Comparison of ENCODE assay signal across 1 cellular context in genomic region chr22:21457023-21457787, GRCh38.
TF ChIP-seq lines count a peak whose summit lies in the region.

No MANE protein-coding gene starts in this region.

TF ChIP-seq in HepG2, 621 proteins besides CTCF, POLR2A, EP300 and RAD21 (continued from another document and continues in another):
- TF ChIP-seq ZNF318 (CRISPR knock-in tag; IDR thresholded peaks at IDR 0.05) (no peak), NFKBIZ (CRISPR knock-in tag; IDR thresholded peaks at IDR 0.05) (0 out of 2 replicates have a peak, but pooled peaks have one; percentile 64), HNF4G (IDR thresholded peaks at IDR 0.05; ENCODE audit: borderline replicate concordance, low read depth, low read length) (peak; percentile 52; the same call in 1 of the 2 replicates), HNF4G (CRISPR knock-in tag; IDR thresholded peaks at IDR 0.05; ENCODE audit: borderline replicate concordance, low read depth) (no peak), IKZF5 (CRISPR knock-in tag; IDR thresholded peaks at IDR 0.05) (peak; percentile 76), PBX3 (CRISPR knock-in tag; IDR thresholded peaks at IDR 0.05; ENCODE audit: borderline replicate concordance) (no peak), ISX (CRISPR knock-in tag; conservative IDR thresholded peaks at IDR 0.05) (no peak), CCAR2 (optimal IDR thresholded peaks at IDR 0.05; ENCODE audit: low read depth, low read length) (no peak), KAT2B (IDR thresholded peaks at IDR 0.05; ENCODE audit: borderline replicate concordance, low read depth, low read length) (peak; percentile 32; the same call in 1 of the 2 replicates), NKX3-1 (CRISPR knock-in tag; IDR thresholded peaks at IDR 0.05) (no peak), ZNF562 (CRISPR knock-in tag; IDR thresholded peaks at IDR 0.05; ENCODE audit: borderline replicate concordance) (no peak), KLF6 (CRISPR knock-in tag; IDR thresholded peaks at IDR 0.05) (no peak), ZNF598 (CRISPR knock-in tag; IDR thresholded peaks at IDR 0.05; ENCODE audit: borderline replicate concordance) (no peak), FOXK1 (CRISPR knock-in tag; IDR thresholded peaks at IDR 0.05; ENCODE audit: borderline replicate concordance, low read depth) (peak; percentile 88; the same call in 1 of the 2 replicates), ZNF296 (CRISPR knock-in tag; conservative IDR thresholded peaks at IDR 0.05) (peak; percentile 97), ZSCAN20 (CRISPR knock-in tag; IDR thresholded peaks at IDR 0.05; ENCODE audit: borderline replicate concordance) (0 out of 2 replicates have a peak, but pooled peaks have one; percentile 49), ZBTB39 (CRISPR knock-in tag; IDR thresholded peaks at IDR 0.05) (no peak), MEIS2 (CRISPR knock-in tag; IDR thresholded peaks at IDR 0.05) (peak; percentile 84), TBL1XR1 (IDR thresholded peaks at IDR 0.05; ENCODE audit: borderline replicate concordance, low read length, partially characterized antibody) (no peak), RAD51 (IDR thresholded peaks at IDR 0.05; ENCODE audit: borderline replicate concordance) (no peak), THAP8 (CRISPR knock-in tag; IDR thresholded peaks at IDR 0.05; ENCODE audit: borderline replicate concordance) (no peak), SYNCRIP (IDR thresholded peaks at IDR 0.05; ENCODE audit: insufficient read depth, low read depth, low read length) (no peak), NCOA2 (CRISPR knock-in tag; IDR thresholded peaks at IDR 0.05) (peak; percentile 46; the same call in 1 of the 2 replicates), ZKSCAN8 (CRISPR knock-in tag; IDR thresholded peaks at IDR 0.05; ENCODE audit: borderline replicate concordance) (0 out of 2 replicates have a peak, but pooled peaks have one; percentile 24), GATAD2A (CRISPR knock-in tag; IDR thresholded peaks at IDR 0.05) (peak; percentile 98), ZEB1 (IDR thresholded peaks at IDR 0.05; ENCODE audit: insufficient replicate concordance, low read depth) (peak; percentile 68), CREM (IDR thresholded peaks at IDR 0.05) (peak; percentile 69; the same call in 1 of the 2 replicates), CREM (CRISPR knock-in tag; IDR thresholded peaks at IDR 0.05) (no peak), HNRNPH1 (optimal IDR thresholded peaks at IDR 0.05; ENCODE audit: low read depth, low read length) (no peak), ZNF430 (CRISPR knock-in tag; IDR thresholded peaks at IDR 0.05) (0 out of 2 replicates have a peak, but pooled peaks have one; percentile 53)
- TF ChIP-seq, protein P1, sequence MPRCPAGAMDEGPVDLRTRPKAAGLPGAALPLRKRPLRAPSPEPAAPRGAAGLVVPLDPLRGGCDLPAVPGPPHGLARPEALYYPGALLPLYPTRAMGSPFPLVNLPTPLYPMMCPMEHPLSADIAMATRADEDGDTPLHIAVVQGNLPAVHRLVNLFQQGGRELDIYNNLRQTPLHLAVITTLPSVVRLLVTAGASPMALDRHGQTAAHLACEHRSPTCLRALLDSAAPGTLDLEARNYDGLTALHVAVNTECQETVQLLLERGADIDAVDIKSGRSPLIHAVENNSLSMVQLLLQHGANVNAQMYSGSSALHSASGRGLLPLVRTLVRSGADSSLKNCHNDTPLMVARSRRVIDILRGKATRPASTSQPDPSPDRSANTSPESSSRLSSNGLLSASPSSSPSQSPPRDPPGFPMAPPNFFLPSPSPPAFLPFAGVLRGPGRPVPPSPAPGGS (CRISPR knock-in tag; IDR thresholded peaks at IDR 0.05), result no peak
- TF ChIP-seq, protein P2, sequence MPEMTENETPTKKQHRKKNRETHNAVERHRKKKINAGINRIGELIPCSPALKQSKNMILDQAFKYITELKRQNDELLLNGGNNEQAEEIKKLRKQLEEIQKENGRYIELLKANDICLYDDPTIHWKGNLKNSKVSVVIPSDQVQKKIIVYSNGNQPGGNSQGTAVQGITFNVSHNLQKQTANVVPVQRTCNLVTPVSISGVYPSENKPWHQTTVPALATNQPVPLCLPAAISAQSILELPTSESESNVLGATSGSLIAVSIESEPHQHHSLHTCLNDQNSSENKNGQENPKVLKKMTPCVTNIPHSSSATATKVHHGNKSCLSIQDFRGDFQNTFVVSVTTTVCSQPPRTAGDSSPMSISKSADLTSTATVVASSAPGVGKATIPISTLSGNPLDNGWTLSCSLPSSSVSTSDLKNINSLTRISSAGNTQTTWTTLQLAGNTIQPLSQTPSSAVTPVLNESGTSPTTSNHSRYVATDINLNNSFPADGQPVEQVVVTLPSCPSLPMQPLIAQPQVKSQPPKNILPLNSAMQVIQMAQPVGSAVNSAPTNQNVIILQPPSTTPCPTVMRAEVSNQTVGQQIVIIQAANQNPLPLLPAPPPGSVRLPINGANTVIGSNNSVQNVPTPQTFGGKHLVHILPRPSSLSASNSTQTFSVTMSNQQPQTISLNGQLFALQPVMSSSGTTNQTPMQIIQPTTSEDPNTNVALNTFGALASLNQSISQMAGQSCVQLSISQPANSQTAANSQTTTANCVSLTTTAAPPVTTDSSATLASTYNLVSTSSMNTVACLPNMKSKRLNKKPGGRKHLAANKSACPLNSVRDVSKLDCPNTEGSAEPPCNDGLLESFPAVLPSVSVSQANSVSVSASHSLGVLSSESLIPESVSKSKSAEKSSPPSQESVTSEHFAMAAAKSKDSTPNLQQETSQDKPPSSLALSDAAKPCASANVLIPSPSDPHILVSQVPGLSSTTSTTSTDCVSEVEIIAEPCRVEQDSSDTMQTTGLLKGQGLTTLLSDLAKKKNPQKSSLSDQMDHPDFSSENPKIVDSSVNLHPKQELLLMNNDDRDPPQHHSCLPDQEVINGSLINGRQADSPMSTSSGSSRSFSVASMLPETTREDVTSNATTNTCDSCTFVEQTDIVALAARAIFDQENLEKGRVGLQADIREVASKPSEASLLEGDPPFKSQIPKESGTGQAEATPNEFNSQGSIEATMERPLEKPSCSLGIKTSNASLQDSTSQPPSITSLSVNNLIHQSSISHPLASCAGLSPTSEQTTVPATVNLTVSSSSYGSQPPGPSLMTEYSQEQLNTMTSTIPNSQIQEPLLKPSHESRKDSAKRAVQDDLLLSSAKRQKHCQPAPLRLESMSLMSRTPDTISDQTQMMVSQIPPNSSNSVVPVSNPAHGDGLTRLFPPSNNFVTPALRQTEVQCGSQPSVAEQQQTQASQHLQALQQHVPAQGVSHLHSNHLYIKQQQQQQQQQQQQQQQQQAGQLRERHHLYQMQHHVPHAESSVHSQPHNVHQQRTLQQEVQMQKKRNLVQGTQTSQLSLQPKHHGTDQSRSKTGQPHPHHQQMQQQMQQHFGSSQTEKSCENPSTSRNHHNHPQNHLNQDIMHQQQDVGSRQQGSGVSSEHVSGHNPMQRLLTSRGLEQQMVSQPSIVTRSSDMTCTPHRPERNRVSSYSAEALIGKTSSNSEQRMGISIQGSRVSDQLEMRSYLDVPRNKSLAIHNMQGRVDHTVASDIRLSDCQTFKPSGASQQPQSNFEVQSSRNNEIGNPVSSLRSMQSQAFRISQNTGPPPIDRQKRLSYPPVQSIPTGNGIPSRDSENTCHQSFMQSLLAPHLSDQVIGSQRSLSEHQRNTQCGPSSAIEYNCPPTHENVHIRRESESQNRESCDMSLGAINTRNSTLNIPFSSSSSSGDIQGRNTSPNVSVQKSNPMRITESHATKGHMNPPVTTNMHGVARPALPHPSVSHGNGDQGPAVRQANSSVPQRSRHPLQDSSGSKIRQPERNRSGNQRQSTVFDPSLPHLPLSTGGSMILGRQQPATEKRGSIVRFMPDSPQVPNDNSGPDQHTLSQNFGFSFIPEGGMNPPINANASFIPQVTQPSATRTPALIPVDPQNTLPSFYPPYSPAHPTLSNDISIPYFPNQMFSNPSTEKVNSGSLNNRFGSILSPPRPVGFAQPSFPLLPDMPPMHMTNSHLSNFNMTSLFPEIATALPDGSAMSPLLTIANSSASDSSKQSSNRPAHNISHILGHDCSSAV (CRISPR knock-in tag; IDR thresholded peaks at IDR 0.05; ENCODE audit: borderline replicate concordance), result no peak
- TF ChIP-seq, protein P3, sequence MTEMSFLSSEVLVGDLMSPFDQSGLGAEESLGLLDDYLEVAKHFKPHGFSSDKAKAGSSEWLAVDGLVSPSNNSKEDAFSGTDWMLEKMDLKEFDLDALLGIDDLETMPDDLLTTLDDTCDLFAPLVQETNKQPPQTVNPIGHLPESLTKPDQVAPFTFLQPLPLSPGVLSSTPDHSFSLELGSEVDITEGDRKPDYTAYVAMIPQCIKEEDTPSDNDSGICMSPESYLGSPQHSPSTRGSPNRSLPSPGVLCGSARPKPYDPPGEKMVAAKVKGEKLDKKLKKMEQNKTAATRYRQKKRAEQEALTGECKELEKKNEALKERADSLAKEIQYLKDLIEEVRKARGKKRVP (CRISPR knock-in tag; IDR thresholded peaks at IDR 0.05), result peak in 1 of 2 experiments; percentile 54; a peak in 2 of 4 replicates
